13 cellular contexts compared by ENCODE assay signal in the genomic region with DNA sequence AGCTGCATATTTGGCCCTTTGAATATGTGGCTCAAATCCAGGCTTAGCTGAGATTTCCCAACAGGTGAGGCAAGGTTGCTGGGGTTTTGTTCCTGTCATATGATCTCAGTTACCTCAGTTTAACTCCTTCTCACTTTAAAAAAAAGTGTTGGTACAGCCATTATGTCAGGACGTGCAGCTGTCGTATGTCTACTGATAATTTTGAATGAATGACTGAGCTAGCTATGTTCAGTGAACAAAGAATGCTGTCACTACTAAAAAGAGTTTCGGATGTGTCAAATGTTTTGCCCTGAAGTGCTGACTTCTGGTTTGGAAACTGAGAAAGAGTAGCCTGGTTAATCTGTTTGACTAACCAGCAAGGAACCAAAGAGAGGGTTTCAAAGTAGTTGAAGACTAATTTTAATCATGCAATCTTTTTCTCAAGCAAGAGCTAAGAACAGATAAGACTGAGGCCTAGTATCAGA.
A peak's percentile ranks its signal among the peaks of the same experiment; 100 is the strongest.
DNase-seq lines count a peak whose midpoint lies in the region; ATAC-seq, FAIRE-seq and TF ChIP-seq lines count a peak whose summit lies in the region.
"Had no signal": no experiment of that assay in that cellular context is flagged by ENCODE, and none has a peak within 500 bp of the region (broad histone marks: within the 10 kb centered on the region; RNA-seq: fewer than 3 reads in every experiment).

No MANE protein-coding gene starts in this region.

- H3K79me2 ChIP-seq in GM12878 (ENCODE audit: control insufficient read depth, insufficient read depth, low read length), result no peaks in the 10 kb centered on the region

- no peak overlapping the region for H3K4me3 ChIP-seq in GM12878

- no peak for TF ChIP-seq POLR2A in GM12878 (IDR thresholded peaks at IDR 0.05; ENCODE audit: low read depth, low read length)

- 2% methylated on average over 3 of the region's 3 CpGs for WGBS in GM12878 (ENCODE audit: insufficient coverage, insufficient replicate concordance, low lambda C conversion rate, missing lambda C conversion rate)

- SMC1A ChIA-PET in GM12878 (lab: Charles Lee; ENCODE audit: uncharacterized antibody, unreplicated experiment), result interaction anchor here (0.7 to 7.2 kb wide), 18 partner anchors 10 to 584 kb away, joined by 3 to 39 read pairs (median 4); a partner anchor contains a TSS

- peak overlapping the region; percentile 44 for H3K4me2 ChIP-seq in GM12878 (ENCODE audit: control insufficient read depth, insufficient read depth)

- POLR2A ChIA-PET in GM12878 (lab: Charles Lee), result interaction anchor here (0.6 to 1.1 kb wide), 3 partner anchors 47 to 325 kb away, joined by 3 to 5 read pairs (median 3); no protein-coding TSS in a partner anchor

- H3K27me3 ChIP-seq in GM12878 (replicated peaks in 1 of 2; ENCODE audit: control insufficient read depth in 2 of 2, insufficient read depth in 2 of 2, low read length in 1 of 2), result no peaks in the 10 kb centered on the region

- peak; percentile 93 for FAIRE-seq in GM12878 (lab: Jason Lieb, UNC)
- FAIRE-seq: colon had no signal

- no peaks in the 10 kb centered on the region for H3K36me3 ChIP-seq in GM12878 (ENCODE audit: control insufficient read depth in 2 of 2, insufficient read depth in 2 of 2, low read length in 1 of 2)

- RAD21 ChIA-PET in GM12878 (lab: Charles Lee; ENCODE audit: unreplicated experiment), result interaction anchor here (1.0 to 2.0 kb wide), 3 partner anchors 54 to 105 kb away, joined by 3 to 7 read pairs (median 4); no protein-coding TSS in a partner anchor

- ATAC-seq in GM18868 (IDR thresholded peaks at IDR 0.05; ENCODE audit: unreplicated experiment) (peak; percentile 96), GM21390 (IDR thresholded peaks at IDR 0.05; ENCODE audit: unreplicated experiment) (peak; percentile 94), HG03039 (IDR thresholded peaks at IDR 0.05; ENCODE audit: unreplicated experiment) (peak; percentile 83), GM12878 (peak; percentile 96)

- H4K20me1 ChIP-seq in GM12878 (ENCODE audit: control insufficient read depth, insufficient read depth), result no peaks in the 10 kb centered on the region

- intact Hi-C loops in GM12878 (cut with micrococcal nuclease; ENCODE audit: unreplicated experiment), result loop anchor here (5.0 to 10.0 kb wide), 2 partner anchors 245 to 318 kb away; no protein-coding TSS in a partner anchor

- TF ChIP-seq RAD21 in GM12878 (IDR thresholded peaks at IDR 0.05; ENCODE audit: insufficient read depth, low read depth, low read length), result no peak

- peak; percentile 70 for DNase-seq in GM12878 (ENCODE audit: low read depth, low spot score)
- DNase-seq in NCI-H524 (lab: John Stamatoyannopoulos, UW), result no peak
- DNase-seq in activated effector memory CD4-positive, alpha-beta T cell treated with Interleukin-2 at 50 U/mL for 16 hours, result no peak
- DNase-seq in activated CD8-positive, alpha-beta memory T cell treated with anti-CD3 and anti-CD28 coated beads, Interleukin-2, amount 50 U/mL, for 48 hours, result no peak
- no peak for DNase-seq in kidney glomerular epithelial cell (lab: John Stamatoyannopoulos, UW)
- DNase-seq: activated naive CD4-positive, alpha-beta T cell; Caco-2; foreskin melanocyte had no signal

- no peaks in the 10 kb centered on the region; the same call in 1 of the 3 replicates for H3K9me3 ChIP-seq in GM12878 (replicated peaks; ENCODE audit: control insufficient read depth, insufficient read depth, low read length)
- H3K9me3 ChIP-seq: Caco-2 had no signal

- peak; percentile 24 to 49; a peak in 1 of 4 replicates for TF ChIP-seq EP300 in GM12878 (IDR thresholded peaks at IDR 0.05; ENCODE audit: borderline replicate concordance in 1 of 2, control insufficient read depth in 1 of 2, low read depth in 2 of 2, low read length in 2 of 2)

- CTCF ChIA-PET in GM12878 (lab: Yijun Ruan, JAX), result interaction anchor here (0.5 to 1.8 kb wide), 7 partner anchors 9 to 416 kb away, joined by 3 to 8 read pairs (median 3); no protein-coding TSS in a partner anchor

- in situ Hi-C loops in GM12878 (cut with MboI), result no loop called here

- TF ChIP-seq CTCF in GM12878 (IDR thresholded peaks at IDR 0.05 in 2 of 3, conservative IDR thresholded peaks at IDR 0.05 in 1 of 3; ENCODE audit: control insufficient read depth in 2 of 3, extremely low read depth in 1 of 3, insufficient read depth in 1 of 3, low read depth in 3 of 3, low read length in 3 of 3), result no peak

- H3K27ac ChIP-seq in GM12878 (ENCODE audit: control insufficient read depth, insufficient read depth), result no peak overlapping the region
- H3K27ac ChIP-seq: VCaP had no signal

- H3K4me1 ChIP-seq in GM12878 (ENCODE audit: control insufficient read depth, insufficient read depth, low read length), result peaks cover 17% of the 10 kb centered on the region

- peak overlapping the region; percentile 15 for H2AFZ ChIP-seq in GM12878 (ENCODE audit: control insufficient read depth, low read depth, low read length)

- no TSS peak for BruUV-seq in GM12878 (replicated peaks; lab: Mats Ljungman, UMichigan)

- H3K9ac ChIP-seq in GM12878 (ENCODE audit: control insufficient read depth, insufficient read depth, low read length), result no peak overlapping the region; the same call in 1 of the 2 replicates

TF ChIP-seq in GM12878, 131 proteins besides CTCF, POLR2A, EP300 and RAD21 (continues in another document):
- TF ChIP-seq TAF1 (IDR thresholded peaks at IDR 0.05; ENCODE audit: borderline replicate concordance, low read depth, low read length), result no peak
- peak; percentile 89 for TF ChIP-seq ZBED1 (IDR thresholded peaks at IDR 0.05; ENCODE audit: borderline replicate concordance)
- TF ChIP-seq, protein P1, sequence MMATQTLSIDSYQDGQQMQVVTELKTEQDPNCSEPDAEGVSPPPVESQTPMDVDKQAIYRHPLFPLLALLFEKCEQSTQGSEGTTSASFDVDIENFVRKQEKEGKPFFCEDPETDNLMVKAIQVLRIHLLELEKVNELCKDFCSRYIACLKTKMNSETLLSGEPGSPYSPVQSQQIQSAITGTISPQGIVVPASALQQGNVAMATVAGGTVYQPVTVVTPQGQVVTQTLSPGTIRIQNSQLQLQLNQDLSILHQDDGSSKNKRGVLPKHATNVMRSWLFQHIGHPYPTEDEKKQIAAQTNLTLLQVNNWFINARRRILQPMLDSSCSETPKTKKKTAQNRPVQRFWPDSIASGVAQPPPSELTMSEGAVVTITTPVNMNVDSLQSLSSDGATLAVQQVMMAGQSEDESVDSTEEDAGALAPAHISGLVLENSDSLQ (IDR thresholded peaks at IDR 0.05), result peak; percentile 25; the same call in 1 of the 2 replicates
- no peak for TF ChIP-seq ZNF207 (IDR thresholded peaks at IDR 0.05; ENCODE audit: borderline replicate concordance)
- TF ChIP-seq EED (IDR thresholded peaks at IDR 0.05; ENCODE audit: low read depth), result peak; percentile 40; the same call in 1 of the 2 replicates
- TF ChIP-seq MXI1 (IDR thresholded peaks at IDR 0.05; ENCODE audit: low read depth, low read length), result no peak
- TF ChIP-seq IRF4 (IDR thresholded peaks at IDR 0.05; ENCODE audit: low read depth, low read length), result 0 out of 2 replicates have a peak, but pooled peaks have one; percentile 33
- TF ChIP-seq CBX5 (IDR thresholded peaks at IDR 0.05; ENCODE audit: low read depth), result no peak
- no peak for TF ChIP-seq SIX5 (IDR thresholded peaks at IDR 0.05; ENCODE audit: low read depth, low read length, severe bottlenecking)
- TF ChIP-seq SRF (IDR thresholded peaks at IDR 0.05; ENCODE audit: low read depth in 2 of 2, low read length in 2 of 2), result no peak
- TF ChIP-seq, protein P2, sequence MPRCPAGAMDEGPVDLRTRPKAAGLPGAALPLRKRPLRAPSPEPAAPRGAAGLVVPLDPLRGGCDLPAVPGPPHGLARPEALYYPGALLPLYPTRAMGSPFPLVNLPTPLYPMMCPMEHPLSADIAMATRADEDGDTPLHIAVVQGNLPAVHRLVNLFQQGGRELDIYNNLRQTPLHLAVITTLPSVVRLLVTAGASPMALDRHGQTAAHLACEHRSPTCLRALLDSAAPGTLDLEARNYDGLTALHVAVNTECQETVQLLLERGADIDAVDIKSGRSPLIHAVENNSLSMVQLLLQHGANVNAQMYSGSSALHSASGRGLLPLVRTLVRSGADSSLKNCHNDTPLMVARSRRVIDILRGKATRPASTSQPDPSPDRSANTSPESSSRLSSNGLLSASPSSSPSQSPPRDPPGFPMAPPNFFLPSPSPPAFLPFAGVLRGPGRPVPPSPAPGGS (IDR thresholded peaks at IDR 0.05; ENCODE audit: borderline replicate concordance, insufficient read depth, low read depth, low read length, poor library complexity, severe bottlenecking), result peak; percentile 13
- peak; percentile 55; the same call in 1 of the 2 replicates for TF ChIP-seq CREM (IDR thresholded peaks at IDR 0.05; ENCODE audit: low read depth)
- peak; percentile 81 for TF ChIP-seq NFIC (IDR thresholded peaks at IDR 0.05; ENCODE audit: low read depth, low read length)
- TF ChIP-seq JUNB (IDR thresholded peaks at IDR 0.05), result peak; percentile 77
- TF ChIP-seq NRF1 (conservative IDR thresholded peaks at IDR 0.05; ENCODE audit: low read depth, low read length), result no peak
- TF ChIP-seq MYB (IDR thresholded peaks at IDR 0.05; ENCODE audit: borderline replicate concordance, low read depth, low read length), result no peak
- peak; percentile 77 for TF ChIP-seq RUNX3 (IDR thresholded peaks at IDR 0.05; ENCODE audit: low read length)
- TF ChIP-seq ETV6 (conservative IDR thresholded peaks at IDR 0.05 in 1 of 2, IDR thresholded peaks at IDR 0.05 in 1 of 2; ENCODE audit: borderline replicate concordance in 1 of 2, low read depth in 1 of 2), result peak in 1 of 2 experiments; percentile 52; a peak in 1 of 4 replicates
- TF ChIP-seq ATF7 (IDR thresholded peaks at IDR 0.05; ENCODE audit: low read depth), result peak; percentile 43; the same call in 1 of the 2 replicates
- peak; percentile 70 for TF ChIP-seq CREB1 (IDR thresholded peaks at IDR 0.05; ENCODE audit: low read depth)
- TF ChIP-seq ZNF24 (IDR thresholded peaks at IDR 0.05), result peak; percentile 98
- 0 out of 2 replicates have a peak, but pooled peaks have one; percentile 43 for TF ChIP-seq TCF12 (IDR thresholded peaks at IDR 0.05; ENCODE audit: low read depth, low read length)
- TF ChIP-seq BCL11A (IDR thresholded peaks at IDR 0.05; ENCODE audit: low read depth, low read length), result peak; percentile 52; the same call in 1 of the 2 replicates
